In genomic region chr10:6388261-6388893, GRCh38 we compare ENCODE assay signal across 17 cellular contexts.
DNase-seq lines count a peak whose midpoint lies in the region; ATAC-seq and TF ChIP-seq lines count a peak whose summit lies in the region.
"Had no signal": no experiment of that assay in that cellular context is flagged by ENCODE, and none has a peak within 500 bp of the region (broad histone marks: within the 10 kb centered on the region; RNA-seq: fewer than 3 reads in every experiment).

No MANE protein-coding gene starts in this region.

- peaks cover 26 to 62% of the 10 kb centered on the region in 2 donors for H3K36me3 Mint-ChIP-seq in activated naive CD4-positive, alpha-beta T cell treated with anti-CD3 and anti-CD28 coated beads, Interleukin-2, amount 50 U/mL, for 72 hours
- peaks cover 4% of the 10 kb centered on the region for H3K36me3 Mint-ChIP-seq in osteocyte (ENCODE audit: unreplicated experiment)

- H3K4me1 Mint-ChIP-seq in osteocyte (ENCODE audit: unreplicated experiment) = peaks cover 8% of the 10 kb centered on the region
- peaks cover 21% of the 10 kb centered on the region for H3K4me1 Mint-ChIP-seq in stimulated activated naive CD8-positive, alpha-beta T cell treated with anti-CD3 and anti-CD28 coated beads, Interleukin-15, amount 100 ng/mL, for 72 hours

- peak; percentile 86 to 92 for ATAC-seq in activated naive CD4-positive, alpha-beta T cell treated with anti-CD3 and anti-CD28 coated beads, Interleukin-2, amount 50 U/mL, for 72 hours
- peak; percentile 87 for ATAC-seq in stimulated activated naive CD8-positive, alpha-beta T cell treated with anti-CD3 and anti-CD28 coated beads, Interleukin-15, amount 100 ng/mL, for 72 hours
- ATAC-seq: Panc1 had no signal

- no peaks in the 10 kb centered on the region for H3K27me3 Mint-ChIP-seq in osteocyte (ENCODE audit: unreplicated experiment)
- no peaks in the 10 kb centered on the region for H3K27me3 Mint-ChIP-seq in stimulated activated naive CD8-positive, alpha-beta T cell treated with anti-CD3 and anti-CD28 coated beads, Interleukin-15, amount 100 ng/mL, for 72 hours
- H3K27me3 Mint-ChIP-seq: CD4-positive, alpha-beta memory T cell had no signal

- peak overlapping the region in 1 of 2 donors; percentile 73 for H3K27ac Mint-ChIP-seq in activated naive CD4-positive, alpha-beta T cell treated with anti-CD3 and anti-CD28 coated beads, Interleukin-2, amount 50 U/mL, for 72 hours
- H3K27ac Mint-ChIP-seq in osteocyte (ENCODE audit: unreplicated experiment) = no peak overlapping the region
- no peak overlapping the region for H3K27ac Mint-ChIP-seq in stimulated activated naive CD8-positive, alpha-beta T cell treated with anti-CD3 and anti-CD28 coated beads, Interleukin-15, amount 100 ng/mL, for 72 hours

- TF ChIP-seq CTCF in osteocyte (IDR thresholded peaks at IDR 0.05) = no peak

- peak; percentile 22 for DNase-seq in activated CD4-positive, alpha-beta T cell treated with anti-CD3 and anti-CD28 coated beads for 48 hours
- no peak for DNase-seq in activated CD4-positive, alpha-beta T cell treated with anti-CD3 and anti-CD28 coated beads, Interleukin-2, amount 50 U/mL, for 1 hour
- no peak for DNase-seq in activated naive CD4-positive, alpha-beta T cell treated with anti-CD3 and anti-CD28 coated beads, Interleukin-2, amount 50 U/mL, for 72 hours (ENCODE audit: low spot score in 2 of 2)
- DNase-seq in activated naive CD4-positive, alpha-beta T cell treated with Interleukin-2 at 50 U/mL for 16 hours = no peak
- DNase-seq in osteocyte (ENCODE audit: extremely low spot score, unreplicated experiment) (peak; percentile 59), activated gamma-delta T cell treated with Interleukin-2 at 50 U/mL for 16 hours (no peak), head of caudate nucleus (no peak)
- no peak for DNase-seq in stimulated activated naive CD8-positive, alpha-beta T cell treated with anti-CD3 and anti-CD28 coated beads, Interleukin-15, amount 100 ng/mL, for 72 hours
- DNase-seq: CD4-positive, alpha-beta memory T cell; DMS53; EL; GM23248; NCI-H1436; NCI-H2029; NCI-H446 treated with DMSO at 0.1 percent for 48 hours; NCI-H69 had no signal

- intact Hi-C loops in head of caudate nucleus (cut with DNase I) = no loop called here

- H3K9me3 Mint-ChIP-seq in activated naive CD4-positive, alpha-beta T cell treated with anti-CD3 and anti-CD28 coated beads, Interleukin-2, amount 50 U/mL, for 72 hours = peaks cover 25 to 45% of the 10 kb centered on the region in 2 donors
- H3K9me3 Mint-ChIP-seq in osteocyte (ENCODE audit: unreplicated experiment) = peaks cover 18% of the 10 kb centered on the region
- peaks cover 41 to 48% of the 10 kb centered on the region in 2 donors for H3K9me3 Mint-ChIP-seq in stimulated activated naive CD8-positive, alpha-beta T cell treated with anti-CD3 and anti-CD28 coated beads, Interleukin-15, amount 100 ng/mL, for 72 hours

- H3K4me3 Mint-ChIP-seq in osteocyte (ENCODE audit: unreplicated experiment) = no peak overlapping the region
- H3K4me3 Mint-ChIP-seq in stimulated activated naive CD8-positive, alpha-beta T cell treated with anti-CD3 and anti-CD28 coated beads, Interleukin-15, amount 100 ng/mL, for 72 hours = no peak overlapping the region
- H3K4me3 Mint-ChIP-seq: CD4-positive, alpha-beta memory T cell had no signal

Comparison
In these comparisons a context has a peak if more than half of its experiments do, and no peak if none do; other contexts are left out.
1. DNase-seq: peak in activated CD4-positive, alpha-beta T cell treated with anti-CD3 and anti-CD28 coated beads for 48 hours (single experiment) and osteocyte (single experiment); none in activated CD4-positive, alpha-beta T cell treated with anti-CD3 and anti-CD28 coated beads, Interleukin-2, amount 50 U/mL, for 1 hour (single experiment), activated naive CD4-positive, alpha-beta T cell treated with anti-CD3 and anti-CD28 coated beads, Interleukin-2, amount 50 U/mL, for 72 hours (0 of 2), activated naive CD4-positive, alpha-beta T cell treated with Interleukin-2 at 50 U/mL for 16 hours (single experiment), stimulated activated naive CD8-positive, alpha-beta T cell treated with anti-CD3 and anti-CD28 coated beads, Interleukin-15, amount 100 ng/mL, for 72 hours (0 of 2), activated gamma-delta T cell treated with Interleukin-2 at 50 U/mL for 16 hours (single experiment) and head of caudate nucleus (0 of 42).